ENCODE assay signal across 8 cellular contexts in the genomic region with DNA sequence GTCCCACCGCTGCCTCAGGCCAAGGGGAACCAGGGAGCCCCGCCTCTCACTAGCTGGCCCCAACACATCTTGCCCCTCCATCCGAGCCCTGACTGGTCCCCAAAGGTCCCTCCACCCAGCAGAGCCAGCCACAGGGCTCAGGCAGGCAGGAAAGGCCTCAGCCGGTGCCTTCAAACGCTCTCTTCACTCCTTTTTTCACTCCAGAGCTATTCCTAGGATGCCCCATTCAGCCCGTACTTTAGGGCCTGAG. TPM values are rescaled to one million over a fixed set of nuclear protein-coding genes. Genes with fewer than 3 reads are reported as not detected.
DNase-seq lines count a peak whose midpoint lies in the region; ATAC-seq and TF ChIP-seq lines count a peak whose summit lies in the region.

No MANE protein-coding gene starts in this region.

- H3K4me2 ChIP-seq in SU-DHL-6 (ENCODE audit: low read depth, low read length, poor library complexity, severe bottlenecking): peak overlapping the region; percentile 78

- no peaks in the 10 kb centered on the region for H3K27me3 ChIP-seq in SU-DHL-6 (ENCODE audit: low read length)
- H3K27me3 ChIP-seq in sigmoid colon: no peaks in the 10 kb centered on the region

- peaks cover 0 to 33% (median 24%) of the 10 kb centered on the region in 4 donors for H3K4me1 ChIP-seq in sigmoid colon

- H3K9me2 ChIP-seq in SU-DHL-6 (replicated peaks; ENCODE audit: insufficient read depth, low read length): no peaks in the 10 kb centered on the region

- H3K4me3 ChIP-seq in GM12864 (ENCODE audit: low read depth, low read length) (peak overlapping the region; percentile 85), SU-DHL-6 (ENCODE audit: insufficient read depth, low read length, poor library complexity, severe bottlenecking) (peak overlapping the region; percentile 65), fibroblast of pulmonary artery (replicated peaks; ENCODE audit: low read depth, low read length) (peak overlapping the region; percentile 56), sigmoid colon (peak overlapping the region; percentile 42 to 63 (median 60))

- no peak for ATAC-seq in HG02759 (IDR thresholded peaks at IDR 0.05; ENCODE audit: unreplicated experiment)

- peak overlapping the region; percentile 98 for H3K9ac ChIP-seq in SU-DHL-6 (ENCODE audit: low read length)

- no peaks in the 10 kb centered on the region for H3K9me3 ChIP-seq in SU-DHL-6 (ENCODE audit: insufficient read depth, low read length)
- no peaks in the 10 kb centered on the region for H3K9me3 ChIP-seq in sigmoid colon

- no peaks in the 10 kb centered on the region for H4K20me1 ChIP-seq in SU-DHL-6 (ENCODE audit: low read depth, low read length)

- WGBS in sigmoid colon, 2 donors: 0 to 1% methylated on average over 6 of the region's 6 CpGs

- H3F3A ChIP-seq in SU-DHL-6 (ENCODE audit: insufficient read depth): peaks cover 22% of the 10 kb centered on the region

- intact Hi-C loops in sigmoid colon (cut with DNase I): loop anchor here (5.0 kb wide), 1 partner anchor 135 kb away; the partner anchor contains the start of genes IDH3G and SSR4

- H2AFZ ChIP-seq in SU-DHL-6 (ENCODE audit: low read depth, low read length, severe bottlenecking): no peak overlapping the region

- H3K27ac ChIP-seq in SU-DHL-6 (ENCODE audit: low read depth, low read length): peak overlapping the region; percentile 100
- peak overlapping the region; percentile 90 to 96 (median 95) for H3K27ac ChIP-seq in sigmoid colon

- no peak for TF ChIP-seq POLR2A in sigmoid colon (IDR thresholded peaks at IDR 0.05)

- H3K79me2 ChIP-seq in SU-DHL-6 (ENCODE audit: insufficient read depth, low read length): peaks cover 16% of the 10 kb centered on the region; the same call in 1 of the 2 replicates

- no peak for TF ChIP-seq EP300 in sigmoid colon (IDR thresholded peaks at IDR 0.05)

- no peak for DNase-seq in GM12864 (ENCODE audit: low read depth)
- no peak for DNase-seq in fibroblast of pulmonary artery (ENCODE audit: low read depth)
- no peak for DNase-seq in sigmoid colon
- no peak for DNase-seq in EL
- DNase-seq in DMS79 treated with DMSO at 0.1 percent for 48 hours (lab: John Stamatoyannopoulos, UW): no peak
- no peak for DNase-seq in OCI-M1 (lab: John Stamatoyannopoulos, UW)

- TF ChIP-seq CTCF in GM12864 (IDR thresholded peaks at IDR 0.05; ENCODE audit: low read depth, low read length, missing control alignments) (no peak), SU-DHL-6 (IDR thresholded peaks at IDR 0.05; ENCODE audit: insufficient read depth, low read length, poor library complexity, severe bottlenecking) (no peak), fibroblast of pulmonary artery (IDR thresholded peaks at IDR 0.05; ENCODE audit: low read length, missing control alignments) (no peak), sigmoid colon (IDR thresholded peaks at IDR 0.05) (no peak)

- H3K36me3 ChIP-seq in SU-DHL-6 (ENCODE audit: low read length) (no peaks in the 10 kb centered on the region), sigmoid colon (peaks cover 0 to 25% (median 6%) of the 10 kb centered on the region in 4 donors)

RNA-seq across cellular contexts. Expression of gene ARHGAP4, which starts 1.5 kb away (rescaled TPM):
- 10 to 100 TPM; 12.4 to 27.4 (median 16.3) TPM for total RNA-seq in sigmoid colon
- polyA plus RNA-seq in sigmoid colon: 100 to 1,000 TPM in 1 of 3 donors, 10 to 100 TPM in 1, 1 to 10 TPM in 1; 8.4 to 122 (median 17.3) TPM

RNA-seq across cellular contexts. Expression of gene NAA10, which starts 7.2 kb away (rescaled TPM):
- 100 to 1,000 TPM in 1 of 4 donors, 10 to 100 TPM in 3; 57.4 to 113 (median 79.2) TPM for total RNA-seq in sigmoid colon
- polyA plus RNA-seq in sigmoid colon: 100 to 1,000 TPM in 1 of 3 donors, 10 to 100 TPM in 2; 78.6 to 128 (median 84.7) TPM

RNA-seq across cellular contexts. Expression of gene RENBP, which starts 16.8 kb away (rescaled TPM):
- total RNA-seq in sigmoid colon: 10 to 100 TPM in 3 of 4 donors, 1 to 10 TPM in 1; 9.8 to 16.8 (median 13.1) TPM
- polyA plus RNA-seq in sigmoid colon: 10 to 100 TPM; 10.2 to 15.1 (median 15.0) TPM

RNA-seq across cellular contexts. Expression of gene AVPR2, which starts 23.1 kb away (rescaled TPM):
- 1 to 10 TPM; 1.1 to 2.2 (median 1.3) TPM for total RNA-seq in sigmoid colon
- polyA plus RNA-seq in sigmoid colon: 1 to 10 TPM in 1 of 3 donors, not detected in 2; 1.1 TPM

RNA-seq across cellular contexts. Expression of gene L1CAM, which starts 41.6 kb away (rescaled TPM):
- 10 to 100 TPM in 3 of 4 donors, 1 to 10 TPM in 1; 6.6 to 30.2 (median 23.1) TPM for total RNA-seq in sigmoid colon
- polyA plus RNA-seq in sigmoid colon: 10 to 100 TPM in 1 of 3 donors, 1 to 10 TPM in 1, not detected in 1; 2.4 to 10.5 TPM
